Comparison of ENCODE assay signal across 8 cellular contexts in the genomic region with DNA sequence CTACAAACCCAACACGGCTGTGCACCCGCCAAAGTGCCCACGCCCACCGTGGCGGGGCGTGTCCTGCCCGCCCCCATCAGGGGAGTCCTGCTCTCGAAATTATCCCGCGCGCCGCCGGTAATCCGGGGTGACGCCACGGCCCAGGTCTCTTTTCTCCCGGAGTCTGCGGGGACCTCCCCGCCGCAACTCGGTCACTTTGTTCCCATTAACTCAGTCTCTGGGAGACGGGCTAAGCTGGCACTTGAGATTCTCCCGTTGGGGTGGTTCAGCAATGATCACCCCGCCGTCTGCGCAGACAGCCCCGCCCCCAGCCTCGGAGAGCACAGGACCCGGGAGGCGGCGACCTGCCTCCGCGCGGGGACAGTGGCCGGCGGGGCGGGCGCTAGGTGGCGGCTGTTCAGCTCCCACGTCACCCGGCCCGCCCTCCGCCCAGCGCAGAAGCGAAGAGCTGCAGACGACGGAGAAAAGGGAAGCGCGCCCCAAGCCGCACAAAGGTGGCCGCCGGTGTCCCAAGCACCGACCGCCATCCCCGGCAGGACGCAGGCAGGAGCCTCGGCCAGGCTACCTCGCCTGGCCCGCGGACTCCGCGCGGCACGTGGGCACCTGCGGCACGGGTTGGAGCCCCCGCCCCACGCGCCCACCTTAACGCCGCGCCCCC. TPM values are rescaled to one million over a fixed set of nuclear protein-coding genes. Genes with fewer than 3 reads are reported as not detected.
DNase-seq lines count a peak whose midpoint lies in the region; ATAC-seq, FAIRE-seq and TF ChIP-seq lines count a peak whose summit lies in the region.

No MANE protein-coding gene starts in this region.

- no peaks in the 10 kb centered on the region for H3K27me3 ChIP-seq in small intestine (ENCODE audit: control insufficient read depth in 2 of 2, insufficient read depth in 2 of 2, low read length in 2 of 2)

- H3K27ac ChIP-seq in small intestine (ENCODE audit: low read depth in 1 of 2, low read length in 1 of 2): peak overlapping the region; percentile 96 to 98

- TF ChIP-seq CTCF in GM13977 (IDR thresholded peaks at IDR 0.05; ENCODE audit: extremely low read depth, insufficient read depth, missing control alignments) (peak; percentile 43), astrocyte of the cerebellum (IDR thresholded peaks at IDR 0.05; ENCODE audit: low read depth, low read length, missing control alignments) (peak; percentile 21)

- no peaks in the 10 kb centered on the region for H3K27me3 Mint-ChIP-seq in T-helper 2 cell treated with Interferon-gamma antibody and Interleukin-4, amounts not matched to agents 5 μg/mL and 100 μg/mL, for 36 hours (ENCODE audit: low read depth)

- H3K9me3 Mint-ChIP-seq in T-helper 2 cell treated with Interferon-gamma antibody and Interleukin-4, amounts not matched to agents 5 μg/mL and 100 μg/mL, for 36 hours: no peaks in the 10 kb centered on the region

- no peak for FAIRE-seq in small intestine (lab: Jason Lieb, UNC)

- peaks cover 36% of the 10 kb centered on the region for H3K4me1 Mint-ChIP-seq in T-helper 2 cell treated with Interferon-gamma antibody and Interleukin-4, amounts not matched to agents 5 μg/mL and 100 μg/mL, for 36 hours (ENCODE audit: low read depth)

- peak; percentile 83 for ATAC-seq in HG02588 (IDR thresholded peaks at IDR 0.05; ENCODE audit: unreplicated experiment)

- H3K4me1 ChIP-seq in small intestine (ENCODE audit: control insufficient read depth in 2 of 2, insufficient read depth in 1 of 2, low read depth in 1 of 2, low read length in 1 of 2): no peaks in the 10 kb centered on the region

- H3K4me3 Mint-ChIP-seq in T-helper 2 cell treated with Interferon-gamma antibody and Interleukin-4, amounts not matched to agents 5 μg/mL and 100 μg/mL, for 36 hours: peak overlapping the region; percentile 87

- peak overlapping the region; percentile 61 for H3K4me3 ChIP-seq in astrocyte of the cerebellum (ENCODE audit: low read depth, low read length)
- peak overlapping the region; percentile 67 for H3K4me3 ChIP-seq in iPS-18c (ENCODE audit: insufficient read depth, low read depth, low read length)
- peak overlapping the region; percentile 86 to 96 for H3K4me3 ChIP-seq in small intestine (ENCODE audit: low read depth in 1 of 2, low read length in 2 of 2)

- H3K9me3 ChIP-seq in iPS-18c (ENCODE audit: control insufficient read depth, insufficient read depth, low read length): no peaks in the 10 kb centered on the region
- H3K9me3 ChIP-seq in small intestine (ENCODE audit: control insufficient read depth, low read depth): no peaks in the 10 kb centered on the region

- no peaks in the 10 kb centered on the region for H3K36me3 Mint-ChIP-seq in T-helper 2 cell treated with Interferon-gamma antibody and Interleukin-4, amounts not matched to agents 5 μg/mL and 100 μg/mL, for 36 hours (ENCODE audit: low read depth)

- H3K27ac Mint-ChIP-seq in T-helper 2 cell treated with Interferon-gamma antibody and Interleukin-4, amounts not matched to agents 5 μg/mL and 100 μg/mL, for 36 hours: peak overlapping the region; percentile 90

- DNase-seq in GM13977 (ENCODE audit: low spot score): peak; percentile 96
- peak; percentile 77 for DNase-seq in MV-4-11 (lab: John Stamatoyannopoulos, UW)
- peak; percentile 91 for DNase-seq in T-helper 2 cell treated with Interferon-gamma antibody and Interleukin-4, amounts not matched to agents 5 μg/mL and 100 μg/mL, for 36 hours (ENCODE audit: low spot score)
- no peak for DNase-seq in astrocyte of the cerebellum (ENCODE audit: low read depth)
- peak; percentile 93 for DNase-seq in small intestine
- DNase-seq in dedifferentiated amniotic fluid mesenchymal stem cell (ENCODE audit: extremely low spot score): no peak

- in situ Hi-C loops in GM13977 (cut with MboI; ENCODE audit: low pct_unique_long_range_greater_than_20kb, low sequenced_read_pairs, unreplicated experiment) (no loop called here), astrocyte of the cerebellum (cut with HindIII; ENCODE audit: low sequenced_read_pairs) (no loop called here)

- 0 to 1% (median 0%) methylated on average over 47 to 72 of the region's 72 CpGs for WGBS in small intestine, 3 donors

- H3K36me3 ChIP-seq in small intestine (ENCODE audit: control insufficient read depth in 2 of 2, insufficient read depth in 2 of 2, low read length in 2 of 2): no peaks in the 10 kb centered on the region

RNA-seq across cellular contexts. Expression of a gene that starts 31.5 kb away (rescaled TPM):
- 100 to 1,000 TPM; 212 to 363 (median 281) TPM for polyA plus RNA-seq in small intestine

RNA-seq across cellular contexts. Expression of a gene that starts 55.8 kb away (rescaled TPM):
- polyA plus RNA-seq in small intestine: 1 to 10 TPM; 2.7 to 9.0 (median 2.9) TPM

Comparison
In these comparisons a context has a peak if more than half of its experiments do, and no peak if none do; other contexts are left out.
1. DNase-seq: peak in GM13977 (single experiment), MV-4-11 (single experiment), T-helper 2 cell treated with Interferon-gamma antibody and Interleukin-4, amounts not matched to agents 5 μg/mL and 100 μg/mL, for 36 hours (single experiment) and small intestine (single experiment); none in astrocyte of the cerebellum (single experiment) and dedifferentiated amniotic fluid mesenchymal stem cell (single experiment).
2. Peak in every context shown above with its lines, with median percentiles within 50 percentile points of each other: H3K4me3 ChIP-seq.